Comparison of ENCODE assay signal across 24 cellular contexts in the genomic region with DNA sequence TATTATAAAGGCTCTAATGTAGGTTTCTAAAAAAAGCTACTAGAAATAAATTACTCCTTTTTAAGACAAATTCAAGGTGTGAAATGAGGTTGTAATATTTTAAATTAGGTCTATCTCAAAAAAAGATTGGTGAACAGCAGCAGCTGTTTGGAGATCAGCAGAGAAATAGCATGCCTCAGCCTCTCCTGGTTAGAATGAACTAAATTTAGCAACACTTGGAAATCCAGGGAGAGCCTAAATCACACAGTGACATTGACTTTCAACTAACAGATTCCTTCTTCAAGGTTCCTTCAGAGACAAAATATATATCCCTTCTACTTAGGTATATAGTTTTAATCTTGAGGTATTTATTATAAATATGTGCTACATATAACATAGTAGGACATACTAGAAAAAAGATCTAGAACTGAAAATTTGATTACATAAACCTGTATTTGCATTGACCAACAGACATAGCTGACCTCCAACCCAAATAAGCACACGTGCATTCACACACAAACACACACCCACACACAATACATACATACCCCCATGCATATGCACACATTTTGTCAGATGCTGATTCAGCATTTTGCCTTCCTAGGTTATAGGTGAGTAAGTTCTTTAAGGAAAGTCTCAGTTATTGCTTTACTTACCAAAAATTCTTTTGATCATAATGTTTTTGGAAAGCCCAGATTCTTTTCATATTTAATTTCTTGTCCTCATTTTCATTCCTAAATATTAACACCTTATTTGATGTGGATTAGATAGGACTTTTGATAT. TPM values are rescaled to one million over a fixed set of nuclear protein-coding genes. Genes with fewer than 3 reads are reported as not detected.
DNase-seq lines count a peak whose midpoint lies in the region; ATAC-seq, FAIRE-seq and TF ChIP-seq lines count a peak whose summit lies in the region.
"Had no signal": no experiment of that assay in that cellular context is flagged by ENCODE, and none has a peak within 500 bp of the region (broad histone marks: within the 10 kb centered on the region; RNA-seq: fewer than 3 reads in every experiment).

No MANE protein-coding gene starts in this region.

- intact Hi-C loops in Right ventricle myocardium superior (cut with DNase I), result no loop called here
- intact Hi-C loops in right cardiac atrium (cut with DNase I), result no loop called here

- H3K27me3 ChIP-seq in right cardiac atrium (ENCODE audit: control insufficient read depth, insufficient read depth), result no peaks in the 10 kb centered on the region
- H3K27me3 ChIP-seq: MG63, SJSA1 had no signal

- ATAC-seq in Right ventricle myocardium superior (ENCODE audit: poor library complexity) (peak; percentile 87), right cardiac atrium (no peak)
- ATAC-seq: PC-3 had no signal

- no peaks in the 10 kb centered on the region for H3K4me1 ChIP-seq in right cardiac atrium (ENCODE audit: control insufficient read depth, insufficient read depth, low read length)
- H3K4me1 ChIP-seq: SJSA1 had no signal

- peak; percentile 70 for FAIRE-seq in D721Med (lab: Jason Lieb, UNC)
- FAIRE-seq: GM19239 had no signal

- TF ChIP-seq CTCF in D721Med (IDR thresholded peaks at IDR 0.05; ENCODE audit: insufficient read depth, missing control alignments) (no peak), coronary artery (IDR thresholded peaks at IDR 0.05) (no peak)

- H3K27ac ChIP-seq in right cardiac atrium (ENCODE audit: low read length) (no peak overlapping the region), coronary artery (no peak overlapping the region)
- H3K27ac ChIP-seq: SJSA1 had no signal

- no peaks in the 10 kb centered on the region for H3K9me3 ChIP-seq in right cardiac atrium (ENCODE audit: control insufficient read depth, low read length)
- H3K9me3 ChIP-seq: MG63, SJSA1 had no signal

- H3K4me3 ChIP-seq in right cardiac atrium (ENCODE audit: low read length) (no peak overlapping the region), coronary artery (no peak overlapping the region)
- H3K4me3 ChIP-seq: MG63, SJSA1 had no signal

- DNase-seq in Right ventricle myocardium superior (no peak), right cardiac atrium (no peak), D721Med (ENCODE audit: insufficient read length, low spot score) (no peak), LHCN-M2 (ENCODE audit: low read depth) (peak; percentile 9), myocyte (ENCODE audit: low read depth) (peak; percentile 63), middle frontal gyrus (ENCODE audit: extremely low spot score, low spot score) (no peak), coronary artery (ENCODE audit: low spot score) (no peak)
- no peak for DNase-seq in activated CD4-positive, CD25-positive, alpha-beta regulatory T cell treated with anti-CD3 and anti-CD28 coated beads, Interleukin-2, amount 50 U/mL, for 72 hours
- DNase-seq: C1 segment of cervical spinal cord; CD4-positive, alpha-beta memory T cell; COR-L47; DND-41; H9; KBM-7; MG63; NCI-H2029 treated with DMSO at 0.1 percent for 48 hours; NCI-H446; NCI-H524 treated with DMSO at 0.1 percent for 48 hours; NCI-H82; NK-92 treated with Interleukin-12 subunit alpha and Interleukin-12 subunit beta, amount 100 ng/mL, for 24 hours; PC-3 had no signal

- 51% methylated on average over 1 of the region's 1 CpG for WGBS in right cardiac atrium

RNA-seq across cellular contexts. Expression of gene DGKB, which starts 47.3 kb away (rescaled TPM):
- 0.30 TPM for total RNA-seq in Right ventricle myocardium superior
- total RNA-seq in right cardiac atrium, result 1 to 10 TPM in 1 of 4 donors, under 1 TPM in 3; 0.26 to 1.1 (median 0.65) TPM
- 0.16 TPM for polyA plus RNA-seq in right cardiac atrium
- under 0.01 and 0.06 TPM in 2 replicates for total RNA-seq in LHCN-M2 (2014; rRNA removed)
- polyA plus RNA-seq in LHCN-M2 (2012), result not detected
- 3.7 and 4.1 TPM in 2 replicates for total RNA-seq in myocyte
- polyA plus RNA-seq in myocyte (2012), result 0.13 TPM
- total RNA-seq: A673; CD4-positive, alpha-beta memory T cell; SJSA1 had no signal
- polyA plus RNA-seq: CD4-positive, alpha-beta memory T cell had no signal

Comparison
In these comparisons a context has a peak if more than half of its experiments do, and no peak if none do; other contexts are left out.
1. DNase-seq: peak in LHCN-M2 (single experiment) and myocyte (single experiment); none in Right ventricle myocardium superior (single experiment), right cardiac atrium (0 of 3), D721Med (single experiment), activated CD4-positive, CD25-positive, alpha-beta regulatory T cell treated with anti-CD3 and anti-CD28 coated beads, Interleukin-2, amount 50 U/mL, for 72 hours (single experiment), middle frontal gyrus (single experiment) and coronary artery (single experiment).